Comparison of ENCODE assay signal across 1 cellular context in genomic region chr4:140078366-140078765, GRCh38.
TF ChIP-seq lines count a peak whose summit lies in the region.

No MANE protein-coding gene starts in this region.

TF ChIP-seq in WTC11, 78 proteins besides CTCF, POLR2A, EP300 and RAD21 (continued from another document):
- TF ChIP-seq AFF4 (CRISPR knock-in tag; IDR thresholded peaks at IDR 0.05; ENCODE audit: borderline replicate concordance) (no peak), GTF2I (CRISPR knock-in tag; conservative IDR thresholded peaks at IDR 0.05) (no peak)
